ENCODE assay signal across 2 cellular contexts in genomic region chr19:42343344-42344110, GRCh38.
TF ChIP-seq lines count a peak whose summit lies in the region.

No MANE protein-coding gene starts in this region.

TF ChIP-seq in SK-N-SH, 30 proteins besides CTCF, POLR2A, EP300 and RAD21:
- TF ChIP-seq EZH2phosphoT487 (IDR thresholded peaks at IDR 0.05; ENCODE audit: borderline replicate concordance, low read depth) (no peak), RXRA (IDR thresholded peaks at IDR 0.05; ENCODE audit: borderline replicate concordance, low read depth) (no peak), TAF1 (IDR thresholded peaks at IDR 0.05; ENCODE audit: borderline replicate concordance, low read depth, low read length) (no peak), USF2 (IDR thresholded peaks at IDR 0.05; ENCODE audit: borderline replicate concordance, low read depth, low read length) (no peak), PBX3 (IDR thresholded peaks at IDR 0.05) (no peak), TEAD4 (IDR thresholded peaks at IDR 0.05; ENCODE audit: borderline replicate concordance, insufficient read depth) (no peak), USF1 (IDR thresholded peaks at IDR 0.05; ENCODE audit: borderline replicate concordance, low read depth) (no peak), GATA2 (CRISPR knock-in tag; IDR thresholded peaks at IDR 0.05) (no peak), RFX5 (IDR thresholded peaks at IDR 0.05; ENCODE audit: low read length) (no peak), MXI1 (IDR thresholded peaks at IDR 0.05; ENCODE audit: low read depth, low read length) (no peak), CHD2 (IDR thresholded peaks at IDR 0.05; ENCODE audit: low read length, partially characterized antibody) (no peak), NRF1 (IDR thresholded peaks at IDR 0.05; ENCODE audit: low read depth, low read length) (no peak), NFIC (IDR thresholded peaks at IDR 0.05; ENCODE audit: borderline replicate concordance) (no peak), REST (IDR thresholded peaks at IDR 0.05; ENCODE audit: low read depth, low read length) (no peak), POLR2AphosphoS5 (IDR thresholded peaks at IDR 0.05; ENCODE audit: low read depth, low read length) (no peak), RCOR1 (IDR thresholded peaks at IDR 0.05; ENCODE audit: low read length) (no peak), JUND (IDR thresholded peaks at IDR 0.05) (no peak)
- TF ChIP-seq, protein P1, sequence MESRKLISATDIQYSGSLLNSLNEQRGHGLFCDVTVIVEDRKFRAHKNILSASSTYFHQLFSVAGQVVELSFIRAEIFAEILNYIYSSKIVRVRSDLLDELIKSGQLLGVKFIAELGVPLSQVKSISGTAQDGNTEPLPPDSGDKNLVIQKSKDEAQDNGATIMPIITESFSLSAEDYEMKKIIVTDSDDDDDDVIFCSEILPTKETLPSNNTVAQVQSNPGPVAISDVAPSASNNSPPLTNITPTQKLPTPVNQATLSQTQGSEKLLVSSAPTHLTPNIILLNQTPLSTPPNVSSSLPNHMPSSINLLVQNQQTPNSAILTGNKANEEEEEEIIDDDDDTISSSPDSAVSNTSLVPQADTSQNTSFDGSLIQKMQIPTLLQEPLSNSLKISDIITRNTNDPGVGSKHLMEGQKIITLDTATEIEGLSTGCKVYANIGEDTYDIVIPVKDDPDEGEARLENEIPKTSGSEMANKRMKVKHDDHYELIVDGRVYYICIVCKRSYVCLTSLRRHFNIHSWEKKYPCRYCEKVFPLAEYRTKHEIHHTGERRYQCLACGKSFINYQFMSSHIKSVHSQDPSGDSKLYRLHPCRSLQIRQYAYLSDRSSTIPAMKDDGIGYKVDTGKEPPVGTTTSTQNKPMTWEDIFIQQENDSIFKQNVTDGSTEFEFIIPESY (IDR thresholded peaks at IDR 0.05; ENCODE audit: borderline replicate concordance, low read depth) = no peak
- TF ChIP-seq, protein P2, sequence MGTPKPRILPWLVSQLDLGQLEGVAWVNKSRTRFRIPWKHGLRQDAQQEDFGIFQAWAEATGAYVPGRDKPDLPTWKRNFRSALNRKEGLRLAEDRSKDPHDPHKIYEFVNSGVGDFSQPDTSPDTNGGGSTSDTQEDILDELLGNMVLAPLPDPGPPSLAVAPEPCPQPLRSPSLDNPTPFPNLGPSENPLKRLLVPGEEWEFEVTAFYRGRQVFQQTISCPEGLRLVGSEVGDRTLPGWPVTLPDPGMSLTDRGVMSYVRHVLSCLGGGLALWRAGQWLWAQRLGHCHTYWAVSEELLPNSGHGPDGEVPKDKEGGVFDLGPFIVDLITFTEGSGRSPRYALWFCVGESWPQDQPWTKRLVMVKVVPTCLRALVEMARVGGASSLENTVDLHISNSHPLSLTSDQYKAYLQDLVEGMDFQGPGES (IDR thresholded peaks at IDR 0.05; ENCODE audit: low read depth, low read length) = no peak

TF ChIP-seq in SK-N-SH treated with all-trans-retinoic acid at 6 μM for 48 hours, 23 proteins besides CTCF, POLR2A, EP300 and RAD21:
- TF ChIP-seq, protein P3, sequence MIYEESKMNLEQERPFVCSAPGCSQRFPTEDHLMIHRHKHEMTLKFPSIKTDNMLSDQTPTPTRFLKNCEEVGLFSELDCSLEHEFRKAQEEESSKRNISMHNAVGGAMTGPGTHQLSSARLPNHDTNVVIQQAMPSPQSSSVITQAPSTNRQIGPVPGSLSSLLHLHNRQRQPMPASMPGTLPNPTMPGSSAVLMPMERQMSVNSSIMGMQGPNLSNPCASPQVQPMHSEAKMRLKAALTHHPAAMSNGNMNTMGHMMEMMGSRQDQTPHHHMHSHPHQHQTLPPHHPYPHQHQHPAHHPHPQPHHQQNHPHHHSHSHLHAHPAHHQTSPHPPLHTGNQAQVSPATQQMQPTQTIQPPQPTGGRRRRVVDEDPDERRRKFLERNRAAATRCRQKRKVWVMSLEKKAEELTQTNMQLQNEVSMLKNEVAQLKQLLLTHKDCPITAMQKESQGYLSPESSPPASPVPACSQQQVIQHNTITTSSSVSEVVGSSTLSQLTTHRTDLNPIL (CRISPR knock-in tag; IDR thresholded peaks at IDR 0.05; ENCODE audit: low read depth) = no peak
- TF ChIP-seq RARB (CRISPR knock-in tag; IDR thresholded peaks at IDR 0.05) (no peak), BACH2 (CRISPR knock-in tag; IDR thresholded peaks at IDR 0.05; ENCODE audit: borderline replicate concordance) (no peak), ZNF70 (CRISPR knock-in tag; IDR thresholded peaks at IDR 0.05) (no peak), ZFP3 (CRISPR knock-in tag; IDR thresholded peaks at IDR 0.05) (no peak), ESRRG (CRISPR knock-in tag; IDR thresholded peaks at IDR 0.05) (no peak), TOX (CRISPR knock-in tag; IDR thresholded peaks at IDR 0.05; ENCODE audit: borderline replicate concordance) (no peak), CSDC2 (CRISPR knock-in tag; IDR thresholded peaks at IDR 0.05) (no peak), TCF4 (CRISPR knock-in tag; IDR thresholded peaks at IDR 0.05; ENCODE audit: borderline replicate concordance) (no peak), POU6F1 (CRISPR knock-in tag; IDR thresholded peaks at IDR 0.05; ENCODE audit: borderline replicate concordance, low read depth) (no peak), ZFP30 (CRISPR knock-in tag; IDR thresholded peaks at IDR 0.05) (no peak), OSR1 (CRISPR knock-in tag; IDR thresholded peaks at IDR 0.05) (no peak), GLIS3 (CRISPR knock-in tag; IDR thresholded peaks at IDR 0.05) (no peak), SNAI2 (CRISPR knock-in tag; IDR thresholded peaks at IDR 0.05) (no peak), ZNF8 (CRISPR knock-in tag; IDR thresholded peaks at IDR 0.05) (no peak), ZNF565 (CRISPR knock-in tag; conservative IDR thresholded peaks at IDR 0.05; ENCODE audit: low read depth) (no peak), ISL1 (CRISPR knock-in tag; IDR thresholded peaks at IDR 0.05) (no peak)
- TF ChIP-seq, protein P4, sequence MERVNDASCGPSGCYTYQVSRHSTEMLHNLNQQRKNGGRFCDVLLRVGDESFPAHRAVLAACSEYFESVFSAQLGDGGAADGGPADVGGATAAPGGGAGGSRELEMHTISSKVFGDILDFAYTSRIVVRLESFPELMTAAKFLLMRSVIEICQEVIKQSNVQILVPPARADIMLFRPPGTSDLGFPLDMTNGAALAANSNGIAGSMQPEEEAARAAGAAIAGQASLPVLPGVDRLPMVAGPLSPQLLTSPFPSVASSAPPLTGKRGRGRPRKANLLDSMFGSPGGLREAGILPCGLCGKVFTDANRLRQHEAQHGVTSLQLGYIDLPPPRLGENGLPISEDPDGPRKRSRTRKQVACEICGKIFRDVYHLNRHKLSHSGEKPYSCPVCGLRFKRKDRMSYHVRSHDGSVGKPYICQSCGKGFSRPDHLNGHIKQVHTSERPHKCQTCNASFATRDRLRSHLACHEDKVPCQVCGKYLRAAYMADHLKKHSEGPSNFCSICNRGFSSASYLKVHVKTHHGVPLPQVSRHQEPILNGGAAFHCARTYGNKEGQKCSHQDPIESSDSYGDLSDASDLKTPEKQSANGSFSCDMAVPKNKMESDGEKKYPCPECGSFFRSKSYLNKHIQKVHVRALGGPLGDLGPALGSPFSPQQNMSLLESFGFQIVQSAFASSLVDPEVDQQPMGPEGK (CRISPR knock-in tag; IDR thresholded peaks at IDR 0.05; ENCODE audit: borderline replicate concordance) = no peak
